In genomic region chr1:9331558-9332346, GRCh38 we compare ENCODE assay signal across 2 cellular contexts.
A peak's percentile ranks its signal among the peaks of the same experiment; 100 is the strongest.
TF ChIP-seq lines count a peak whose summit lies in the region.

No MANE protein-coding gene starts in this region.

TF ChIP-seq in IMR-90, 13 proteins besides CTCF, POLR2A, EP300 and RAD21:
- TF ChIP-seq CEBPB (IDR thresholded peaks at IDR 0.05; ENCODE audit: low read depth, low read length) (peak; percentile 70), CHD1 (IDR thresholded peaks at IDR 0.05; ENCODE audit: low read depth, low read length) (no peak), ELK1 (IDR thresholded peaks at IDR 0.05; ENCODE audit: borderline replicate concordance, low read depth, low read length) (no peak)

TF ChIP-seq in WTC11, 78 proteins besides CTCF, POLR2A, EP300 and RAD21:
- TF ChIP-seq NFYB (CRISPR knock-in tag; conservative IDR thresholded peaks at IDR 0.05; ENCODE audit: low read depth), result no peak
- no peak for TF ChIP-seq NFE2L1 (CRISPR knock-in tag; IDR thresholded peaks at IDR 0.05)
- TF ChIP-seq ATF3 (CRISPR knock-in tag; conservative IDR thresholded peaks at IDR 0.05), result no peak
- TF ChIP-seq ARID4B (CRISPR knock-in tag; IDR thresholded peaks at IDR 0.05; ENCODE audit: borderline replicate concordance), result no peak
- no peak for TF ChIP-seq MAX (CRISPR knock-in tag; IDR thresholded peaks at IDR 0.05)
- TF ChIP-seq ZBTB21 (CRISPR knock-in tag; IDR thresholded peaks at IDR 0.05; ENCODE audit: borderline replicate concordance), result no peak
- no peak for TF ChIP-seq TEAD4 (CRISPR knock-in tag; IDR thresholded peaks at IDR 0.05)
- no peak for TF ChIP-seq JUN (CRISPR knock-in tag; IDR thresholded peaks at IDR 0.05)
- TF ChIP-seq JAZF1 (CRISPR knock-in tag; IDR thresholded peaks at IDR 0.05), result no peak
